In genomic region chr17:39953471-39953888, GRCh38 we compare ENCODE assay signal across 10 cellular contexts. TPM values are rescaled to one million over a fixed set of nuclear protein-coding genes. Genes with fewer than 3 reads are reported as not detected.
DNase-seq lines count a peak whose midpoint lies in the region; ATAC-seq, FAIRE-seq and TF ChIP-seq lines count a peak whose summit lies in the region.
"Had no signal": no experiment of that assay in that cellular context is flagged by ENCODE, and none has a peak within 500 bp of the region (broad histone marks: within the 10 kb centered on the region; RNA-seq: fewer than 3 reads in every experiment).

No MANE protein-coding gene starts in this region.

- TF ChIP-seq CTCF in GM06990 (IDR thresholded peaks at IDR 0.05; ENCODE audit: insufficient read depth, low read length, poor library complexity, severe bottlenecking) (no peak), Peyer's patch (IDR thresholded peaks at IDR 0.05) (no peak), esophagus squamous epithelium (IDR thresholded peaks at IDR 0.05) (no peak), retinal pigment epithelial cell (conservative IDR thresholded peaks at IDR 0.05; ENCODE audit: low read depth, low read length) (no peak)

- 32 to 39% methylated on average over 4 to 5 of the region's 9 CpGs for WGBS in esophagus squamous epithelium, 2 donors

- H3K27me3 ChIP-seq in GM06990 (replicated peaks; ENCODE audit: control insufficient read depth, insufficient read depth, low read length) (no peaks in the 10 kb centered on the region), Peyer's patch (no peaks in the 10 kb centered on the region), esophagus squamous epithelium (no peaks in the 10 kb centered on the region)

- H3K36me3 ChIP-seq in GM06990 (ENCODE audit: control insufficient read depth, insufficient read depth, low read length) (no peaks in the 10 kb centered on the region), Peyer's patch (no peaks in the 10 kb centered on the region), esophagus squamous epithelium (no peaks in the 10 kb centered on the region)

- no peak for FAIRE-seq in urothelium cell line (lab: Jason Lieb, UNC)

- H3K4me1 ChIP-seq in Peyer's patch: peaks cover 0 to 7% (median 0%) of the 10 kb centered on the region in 4 donors
- peaks cover 5 to 17% (median 8%) of the 10 kb centered on the region in 3 donors for H3K4me1 ChIP-seq in esophagus squamous epithelium

- TF ChIP-seq POLR2A in Peyer's patch (IDR thresholded peaks at IDR 0.05) (no peak), esophagus squamous epithelium (IDR thresholded peaks at IDR 0.05) (no peak)

- intact Hi-C loops in esophagus squamous epithelium (cut with DNase I): no loop called here

- no peak for ATAC-seq in HG03565 (IDR thresholded peaks at IDR 0.05; ENCODE audit: unreplicated experiment)
- no peak for ATAC-seq in HG02970 (IDR thresholded peaks at IDR 0.05; ENCODE audit: low FRiP score, unreplicated experiment)
- no peak for ATAC-seq in HG03025 (IDR thresholded peaks at IDR 0.05; ENCODE audit: low FRiP score, unreplicated experiment)

- H3K27ac ChIP-seq in Peyer's patch: peak overlapping the region; percentile 59 to 79 (median 70)
- H3K27ac ChIP-seq in esophagus squamous epithelium: peak overlapping the region; percentile 62 to 78 (median 71)

- H3K9me3 ChIP-seq in Peyer's patch (no peaks in the 10 kb centered on the region), esophagus squamous epithelium (no peaks in the 10 kb centered on the region)

- peak overlapping the region; percentile 47 for H3K4me3 ChIP-seq in GM06990 (replicated peaks; ENCODE audit: low read depth, low read length)
- peak overlapping the region; percentile 36 to 57 (median 46) for H3K4me3 ChIP-seq in Peyer's patch
- H3K4me3 ChIP-seq in esophagus squamous epithelium: peak overlapping the region; percentile 29 to 60 (median 49)
- peak overlapping the region; percentile 45 for H3K4me3 ChIP-seq in retinal pigment epithelial cell (ENCODE audit: low read length)

- DNase-seq in GM06990 (ENCODE audit: extremely low read depth, insufficient read length): no peak
- no peak for DNase-seq in Peyer's patch
- no peak for DNase-seq in esophagus squamous epithelium (lab: John Stamatoyannopoulos, UW)
- DNase-seq in retinal pigment epithelial cell (ENCODE audit: low read depth): no peak
- no peak for DNase-seq in urothelium cell line (ENCODE audit: low spot score)

RNA-seq across cellular contexts. Expression of gene GSDMA, which starts 9.3 kb away (rescaled TPM):
- total RNA-seq in Peyer's patch (1 to 10 TPM in 2 of 4 donors, not detected in 2; 1.6 to 3.3 TPM), esophagus squamous epithelium (1 to 10 TPM; 1.1 to 3.0 (median 1.8) TPM)
- total RNA-seq: pulmonary artery endothelial cell had no signal

RNA-seq across cellular contexts. Expression of gene LRRC3C, which starts 25.9 kb away (rescaled TPM):
- total RNA-seq in Peyer's patch: not detected
- total RNA-seq in esophagus squamous epithelium: not detected
- total RNA-seq: pulmonary artery endothelial cell; T-helper 2 cell treated with Interferon-gamma antibody and Interleukin-4, amounts not matched to agents 100 ng/mL and 5 ng/mL, for 36 hours had no signal

RNA-seq across cellular contexts. Expression of gene ORMDL3, which starts 26.1 kb away (rescaled TPM):
- total RNA-seq in Peyer's patch (10 to 100 TPM; 33.0 to 97.4 (median 79.0) TPM), esophagus squamous epithelium (10 to 100 TPM; 13.6 to 35.2 (median 31.2) TPM)

RNA-seq across cellular contexts. Expression of gene PSMD3, which starts 27.1 kb away (rescaled TPM):
- 10 to 100 TPM; 65.2 to 87.9 (median 73.7) TPM for total RNA-seq in Peyer's patch
- total RNA-seq in esophagus squamous epithelium: 100 to 1,000 TPM in 1 of 4 donors, 10 to 100 TPM in 3; 72.2 to 121 (median 84.7) TPM

RNA-seq across cellular contexts. Expression of gene GSDMB, which starts 35.0 kb away (rescaled TPM):
- total RNA-seq in Peyer's patch (100 to 1,000 TPM in 3 of 4 donors, 10 to 100 TPM in 1; 91.6 to 277 (median 235) TPM), esophagus squamous epithelium (1 to 10 TPM in 3 of 4 donors, under 1 TPM in 1; 0.67 to 4.2 (median 1.4) TPM)
